In genomic region chr9:14400658-14400995, GRCh38 we compare ENCODE assay signal across 8 cellular contexts.
DNase-seq lines count a peak whose midpoint lies in the region; ATAC-seq and TF ChIP-seq lines count a peak whose summit lies in the region.

No MANE protein-coding gene starts in this region.

- peak; percentile 88 for ATAC-seq in Right ventricle myocardium inferior
- ATAC-seq in gastroesophageal sphincter = peak; percentile 83
- no peak for ATAC-seq in naive thymus-derived CD8-positive, alpha-beta T cell
- no peak for ATAC-seq in GM21423 (IDR thresholded peaks at IDR 0.05; ENCODE audit: unreplicated experiment)

- TF ChIP-seq POLR2A in gastroesophageal sphincter (IDR thresholded peaks at IDR 0.05) = no peak

- POLR2A ChIA-PET in naive thymus-derived CD8-positive, alpha-beta T cell (lab: Charles Lee) = no interaction called here

- H3K27me3 Mint-ChIP-seq in naive thymus-derived CD8-positive, alpha-beta T cell = peaks cover 0 to 4% (median 3%) of the 10 kb centered on the region in 5 donors

- H3K4me1 Mint-ChIP-seq in naive thymus-derived CD8-positive, alpha-beta T cell = no peaks in the 10 kb centered on the region

- H3K27me3 ChIP-seq in gastroesophageal sphincter = no peaks in the 10 kb centered on the region

- H3K4me1 ChIP-seq in gastroesophageal sphincter = no peaks in the 10 kb centered on the region

- TF ChIP-seq EP300 in gastroesophageal sphincter (IDR thresholded peaks at IDR 0.05) = no peak

- WGBS in gastroesophageal sphincter (ENCODE audit: low coverage in 1 of 2), 2 donors = 24 to 59% methylated on average over 3 to 5 of the region's 6 CpGs

- H3K27ac Mint-ChIP-seq in naive thymus-derived CD8-positive, alpha-beta T cell = no peak overlapping the region

- H3K36me3 ChIP-seq in gastroesophageal sphincter = no peaks in the 10 kb centered on the region

- peak in 3 of 4 experiments; percentile 39 to 64 (median 42) for TF ChIP-seq CTCF in gastroesophageal sphincter (IDR thresholded peaks at IDR 0.05)

- H3K9me3 ChIP-seq in gastroesophageal sphincter = no peaks in the 10 kb centered on the region

- H3K27ac ChIP-seq in gastroesophageal sphincter = no peak overlapping the region

- no peak overlapping the region for H3K4me3 Mint-ChIP-seq in naive thymus-derived CD8-positive, alpha-beta T cell

- H3K9me3 Mint-ChIP-seq in naive thymus-derived CD8-positive, alpha-beta T cell = peaks cover 0 to 4% (median 0%) of the 10 kb centered on the region in 9 donors

- H3K36me3 Mint-ChIP-seq in naive thymus-derived CD8-positive, alpha-beta T cell = no peaks in the 10 kb centered on the region

- intact Hi-C loops in Right ventricle myocardium inferior (cut with DNase I) = loop anchor here (5.0 to 10.0 kb wide), 3 partner anchors 48 to 1046 kb away; no protein-coding TSS in a partner anchor
- intact Hi-C loops in cardiac septum (cut with DNase I) = loop anchor here (5.0 kb wide), 2 partner anchors 973 to 1048 kb away; no protein-coding TSS in a partner anchor
- intact Hi-C loops in posterior cingulate gyrus (cut with DNase I) = loop anchor here (2.0 to 5.0 kb wide), 2 partner anchors 48 to 970 kb away; no protein-coding TSS in a partner anchor

- DNase-seq in Right ventricle myocardium inferior (ENCODE audit: missing footprints) (no peak), cardiac septum (ENCODE audit: low spot score) (no peak), SW480 (ENCODE audit: low spot score) (peak; percentile 29), posterior cingulate gyrus (peak in 9 of 10 donors; percentile 23 to 90 (median 58))
- DNase-seq in stimulated activated CD4-positive, alpha-beta T cell treated with anti-CD3 and anti-CD28 coated beads, Interleukin-12 subunit alpha, Interleukin-12 subunit beta, amount 100 ng/mL, for 4 hours = no peak
- no peak for DNase-seq in naive thymus-derived CD8-positive, alpha-beta T cell

- H3K4me3 ChIP-seq in gastroesophageal sphincter = no peak overlapping the region

Comparison
In these comparisons a context has a peak if more than half of its experiments do, and no peak if none do; other contexts are left out.
1. ATAC-seq: peak in Right ventricle myocardium inferior (single experiment) and gastroesophageal sphincter (single experiment); none in naive thymus-derived CD8-positive, alpha-beta T cell (0 of 2) and GM21423 (single experiment).
2. DNase-seq: peak in SW480 (single experiment) and posterior cingulate gyrus (9 of 10); none in Right ventricle myocardium inferior (single experiment), cardiac septum (single experiment), stimulated activated CD4-positive, alpha-beta T cell treated with anti-CD3 and anti-CD28 coated beads, Interleukin-12 subunit alpha, Interleukin-12 subunit beta, amount 100 ng/mL, for 4 hours (single experiment) and naive thymus-derived CD8-positive, alpha-beta T cell (0 of 10).